ENCODE assay signal across 8 cellular contexts in the genomic region with DNA sequence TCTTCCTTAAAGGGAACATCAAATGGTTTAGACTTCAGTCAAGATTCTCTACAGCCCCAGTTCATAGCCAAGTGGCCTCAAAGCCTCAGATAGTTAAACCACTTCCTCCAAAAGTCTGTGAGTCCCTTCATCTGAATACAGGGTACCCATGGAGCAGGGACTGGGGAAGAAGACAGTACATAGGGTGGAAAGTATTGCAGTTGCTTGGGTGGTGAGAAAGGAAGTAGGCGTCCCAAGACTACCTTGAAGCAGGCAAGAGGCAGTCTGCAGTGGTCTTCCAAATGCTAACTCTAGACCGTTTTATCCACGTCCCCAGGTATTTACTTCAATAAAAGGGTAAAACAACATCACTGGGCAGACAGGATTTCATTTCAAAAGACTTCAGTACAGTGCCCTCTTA. TPM values are rescaled to one million over a fixed set of nuclear protein-coding genes. Genes with fewer than 3 reads are reported as not detected.
DNase-seq lines count a peak whose midpoint lies in the region; ATAC-seq and TF ChIP-seq lines count a peak whose summit lies in the region.

No MANE protein-coding gene starts in this region.

- H3K9ac ChIP-seq in skeletal muscle tissue (ENCODE audit: low read depth in 1 of 3, low read length in 3 of 3): no peak overlapping the region

- TF ChIP-seq CTCF in right atrium auricular region (IDR thresholded peaks at IDR 0.05): no peak
- TF ChIP-seq CTCF in WI38 (IDR thresholded peaks at IDR 0.05; ENCODE audit: low read depth, low read length): no peak

- peaks cover 0 to 44% of the 10 kb centered on the region in 2 donors for H3K4me1 ChIP-seq in right atrium auricular region
- peaks cover 5 to 10% (median 10%) of the 10 kb centered on the region in 3 donors for H3K4me1 ChIP-seq in skeletal muscle tissue (ENCODE audit: control insufficient read depth in 3 of 3, insufficient read depth in 3 of 3, low read length in 3 of 3)

- H3K36me3 ChIP-seq in right atrium auricular region (no peaks in the 10 kb centered on the region), skeletal muscle tissue (ENCODE audit: control insufficient read depth in 3 of 3, insufficient read depth in 3 of 3, low read length in 3 of 3) (no peaks in the 10 kb centered on the region)

- no peaks in the 10 kb centered on the region for H3K27me3 ChIP-seq in right atrium auricular region
- H3K27me3 ChIP-seq in skeletal muscle tissue (ENCODE audit: control insufficient read depth in 3 of 3, insufficient read depth in 3 of 3, low read length in 3 of 3): peaks cover 0 to 22% (median 12%) of the 10 kb centered on the region in 3 donors

- intact Hi-C loops in left cardiac atrium (cut with DNase I): loop anchor here (5.0 to 10.0 kb wide), 4 partner anchors 69 to 159 kb away; no protein-coding TSS in a partner anchor
- intact Hi-C loops in posterior cingulate gyrus (cut with DNase I): loop anchor here (5.0 to 10.0 kb wide), 2 partner anchors 56 to 126 kb away; no protein-coding TSS in a partner anchor
- intact Hi-C loops in head of caudate nucleus (cut with DNase I): loop anchor here (5.0 to 10.0 kb wide), 3 partner anchors 114 to 159 kb away; no protein-coding TSS in a partner anchor

- H3K9me3 ChIP-seq in right atrium auricular region (no peaks in the 10 kb centered on the region), skeletal muscle tissue (ENCODE audit: control insufficient read depth in 3 of 3, low read length in 3 of 3) (no peaks in the 10 kb centered on the region)

- H3K4me3 ChIP-seq in right atrium auricular region (peak overlapping the region; percentile 82 to 83), WI38 (ENCODE audit: low read depth, low read length) (peak overlapping the region; percentile 71), skeletal muscle tissue (ENCODE audit: low read length in 3 of 3) (peak overlapping the region in 2 of 3 donors; percentile 50 to 74)

- H3K27ac ChIP-seq in right atrium auricular region: peak overlapping the region; percentile 83 to 87
- peak overlapping the region; percentile 48 for H3K27ac ChIP-seq in skeletal muscle tissue (ENCODE audit: low read depth, low read length)

- ATAC-seq in left cardiac atrium: no peak

- DNase-seq in right atrium auricular region (ENCODE audit: low spot score): no peak
- no peak for DNase-seq in left cardiac atrium
- peak; percentile 21 for DNase-seq in fibroblast of peridontal ligament (ENCODE audit: extremely low read depth)
- DNase-seq in posterior cingulate gyrus: no peak
- no peak for DNase-seq in head of caudate nucleus
- DNase-seq in LoVo (ENCODE audit: low spot score): no peak

RNA-seq across cellular contexts. Expression of a gene that starts 2.0 kb away (rescaled TPM):
- total RNA-seq in right atrium auricular region (10 to 100 TPM; 78.9 to 98.7 TPM), left cardiac atrium (10 to 100 TPM; 60.4 to 75.8 TPM), skeletal muscle tissue (124 TPM)
